2 cellular contexts compared by ENCODE assay signal in genomic region chr6:13568970-13569369, GRCh38.
A peak's percentile ranks its signal among the peaks of the same experiment; 100 is the strongest.
TF ChIP-seq lines count a peak whose summit lies in the region.

No MANE protein-coding gene starts in this region.

TF ChIP-seq in liver, 16 proteins besides CTCF, POLR2A, EP300 and RAD21:
- TF ChIP-seq RXRA (IDR thresholded peaks at IDR 0.05) (peak; percentile 64 to 67), HNF4A (conservative IDR thresholded peaks at IDR 0.05) (peak; percentile 73 to 84), SP1 (IDR thresholded peaks at IDR 0.05) (peak; percentile 48), MAX (IDR thresholded peaks at IDR 0.05) (no peak), REST (IDR thresholded peaks at IDR 0.05) (no peak), EGR1 (IDR thresholded peaks at IDR 0.05; ENCODE audit: low read depth in 2 of 2) (no peak)
TF ChIP-seq in liver: peak in this region for 3.

TF ChIP-seq in HepG2, 621 proteins besides CTCF, POLR2A, EP300 and RAD21:
- TF ChIP-seq MTERF4 (CRISPR knock-in tag; IDR thresholded peaks at IDR 0.05) (no peak), RBFOX2 (IDR thresholded peaks at IDR 0.05; ENCODE audit: low read depth, low read length) (no peak)
